ENCODE assay signal across 1 cellular context in genomic region chr1:214419650-214420049, GRCh38.
TF ChIP-seq lines count a peak whose summit lies in the region.

No MANE protein-coding gene starts in this region.

TF ChIP-seq in GM23338, 12 proteins besides CTCF, POLR2A, EP300 and RAD21 (continued from another document):
- TF ChIP-seq ZNF462 (CRISPR knock-in tag; IDR thresholded peaks at IDR 0.05) (no peak), ETS1 (IDR thresholded peaks at IDR 0.05) (no peak), ZNF331 (CRISPR knock-in tag; IDR thresholded peaks at IDR 0.05; ENCODE audit: low read depth) (no peak)
